ENCODE assay signal across 9 cellular contexts in genomic region chr11:85827768-85828639, GRCh38. TPM values are rescaled to one million over a fixed set of nuclear protein-coding genes. Genes with fewer than 3 reads are reported as not detected.
DNase-seq lines count a peak whose midpoint lies in the region; ATAC-seq and TF ChIP-seq lines count a peak whose summit lies in the region.
"Had no signal": no experiment of that assay in that cellular context is flagged by ENCODE, and none has a peak within 500 bp of the region (broad histone marks: within the 10 kb centered on the region; RNA-seq: fewer than 3 reads in every experiment).

No MANE protein-coding gene starts in this region.

- H3K4me1 ChIP-seq in RWPE2 (ENCODE audit: insufficient read depth, poor library complexity, severe bottlenecking) (peaks cover 21% of the 10 kb centered on the region), skeletal muscle satellite cell (ENCODE audit: control insufficient read depth, insufficient read depth, low read length) (peaks cover 31% of the 10 kb centered on the region)

- H3K4me3 ChIP-seq in RWPE2 (ENCODE audit: severe bottlenecking) (no peak overlapping the region), skeletal muscle satellite cell (ENCODE audit: low read length) (peak overlapping the region; percentile 16)

- no peaks in the 10 kb centered on the region for H3K36me3 ChIP-seq in RWPE2 (ENCODE audit: low read depth)
- no peaks in the 10 kb centered on the region for H3K36me3 ChIP-seq in skeletal muscle satellite cell (ENCODE audit: insufficient read depth, low read length)

- H3K27me3 ChIP-seq in RWPE2 (ENCODE audit: insufficient read depth, poor library complexity, severe bottlenecking) (no peaks in the 10 kb centered on the region), skeletal muscle satellite cell (ENCODE audit: control insufficient read depth, insufficient read depth, low read length) (no peaks in the 10 kb centered on the region)

- DNase-seq in RWPE2 (ENCODE audit: low spot score) = no peak
- DNase-seq in epithelial cell of prostate (ENCODE audit: low read depth, low spot score) = peak; percentile 64
- DNase-seq: activated B cell treated with CpG ODN at 0.5 μM for 24 hours had no signal

- H3K27ac ChIP-seq in RWPE2 (ENCODE audit: poor library complexity, severe bottlenecking) (peak overlapping the region; percentile 79), epithelial cell of prostate (peak overlapping the region; percentile 43)

- TF ChIP-seq CTCF in RWPE2 (IDR thresholded peaks at IDR 0.05; ENCODE audit: poor library complexity, severe bottlenecking) = no peak

- H3K9me3 ChIP-seq in RWPE2 (ENCODE audit: severe bottlenecking) = no peaks in the 10 kb centered on the region
- no peaks in the 10 kb centered on the region for H3K9me3 ChIP-seq in skeletal muscle satellite cell (replicated peaks; ENCODE audit: low read length)

- ATAC-seq in GM18508 (IDR thresholded peaks at IDR 0.05; ENCODE audit: insufficient read depth, unreplicated experiment) = peak; percentile 45
- ATAC-seq in RWPE2 (ENCODE audit: low read depth) = peak; percentile 76
- ATAC-seq in GM18519 (IDR thresholded peaks at IDR 0.05; ENCODE audit: low FRiP score, unreplicated experiment) = no peak
- no peak for ATAC-seq in HG03135 (IDR thresholded peaks at IDR 0.05; ENCODE audit: unreplicated experiment)
- no peak for ATAC-seq in GM18870 (IDR thresholded peaks at IDR 0.05; ENCODE audit: unreplicated experiment)
- no peak for ATAC-seq in HG03520 (IDR thresholded peaks at IDR 0.05; ENCODE audit: unreplicated experiment)

- H3K4me2 ChIP-seq in skeletal muscle satellite cell (ENCODE audit: low read length) = peak overlapping the region; percentile 60

- peak overlapping the region; percentile 61 for H3K9ac ChIP-seq in skeletal muscle satellite cell (ENCODE audit: low read depth, low read length)

RNA-seq across cellular contexts. Expression of gene SYTL2, which starts 17.1 kb away (rescaled TPM):
- 11.9 and 41.3 TPM in 2 replicates for total RNA-seq in skeletal muscle satellite cell (2012; rRNA removed)

RNA-seq across cellular contexts. Expression of gene CCDC83, which starts 27.2 kb away (rescaled TPM):
- not detected in 2 replicates for total RNA-seq in skeletal muscle satellite cell (2012; rRNA removed)
- total RNA-seq: activated B cell treated with CpG ODN at 0.5 μM for 24 hours had no signal

Comparison
In these comparisons a context has a peak if more than half of its experiments do, and no peak if none do; other contexts are left out.
1. ATAC-seq: peak in GM18508 (single experiment) and RWPE2 (single experiment); none in GM18519 (single experiment), HG03135 (single experiment), GM18870 (single experiment) and HG03520 (single experiment).